ENCODE assay signal across 9 cellular contexts in genomic region chr2:144510206-144510991, GRCh38. TPM values are rescaled to one million over a fixed set of nuclear protein-coding genes. Genes with fewer than 3 reads are reported as not detected.
DNase-seq lines count a peak whose midpoint lies in the region; ATAC-seq, FAIRE-seq and TF ChIP-seq lines count a peak whose summit lies in the region.
"Had no signal": no experiment of that assay in that cellular context is flagged by ENCODE, and none has a peak within 500 bp of the region (broad histone marks: within the 10 kb centered on the region; RNA-seq: fewer than 3 reads in every experiment).

No MANE protein-coding gene starts in this region.

- peaks cover 6% of the 10 kb centered on the region for H3K36me3 ChIP-seq in OCI-LY3 (replicated peaks; ENCODE audit: low read depth, low read length)
- H3K36me3 ChIP-seq in endothelial cell of umbilical vein (ENCODE audit: control insufficient read depth in 2 of 2, extremely low read depth in 1 of 2, insufficient read depth in 2 of 2, low read length in 2 of 2) = no peaks in the 10 kb centered on the region

- peak; percentile 82 for ATAC-seq in activated CD4-positive, alpha-beta T cell treated with anti-CD3 and anti-CD28 coated beads for 36 hours
- peak; percentile 58 for ATAC-seq in HG02763 (IDR thresholded peaks at IDR 0.05; ENCODE audit: unreplicated experiment)
- ATAC-seq in naive thymus-derived CD8-positive, alpha-beta T cell = peak; percentile 64 to 71

- no peak for TF ChIP-seq POLR2A in endothelial cell of umbilical vein (IDR thresholded peaks at IDR 0.05; ENCODE audit: low read depth, low read length)

- DNase-seq in activated CD4-positive, alpha-beta T cell treated with anti-CD3 and anti-CD28 coated beads for 36 hours = peak; percentile 40
- no peak for DNase-seq in activated CD4-positive, alpha-beta T cell treated with anti-CD3 and anti-CD28 coated beads for 48 hours
- DNase-seq in endothelial cell of umbilical vein (ENCODE audit: low read depth, low spot score) (peak; percentile 20), NCI-H446 (lab: John Stamatoyannopoulos, UW) (no peak), NCI-H1694 (lab: John Stamatoyannopoulos, UW) (no peak)
- peak in 1 of 10 donors; percentile 49 for DNase-seq in naive thymus-derived CD8-positive, alpha-beta T cell

- no TSS peak for BruUV-seq in endothelial cell of umbilical vein (replicated peaks; lab: Mats Ljungman, UMichigan)

- H3K4me1 ChIP-seq in OCI-LY3 (ENCODE audit: low read length) (peaks cover 93% of the 10 kb centered on the region), endothelial cell of umbilical vein (ENCODE audit: control insufficient read depth, extremely low read depth, insufficient read depth, low read length) (peaks cover 46% of the 10 kb centered on the region)

- H3K4me3 ChIP-seq in OCI-LY3 (ENCODE audit: low read length) (peak overlapping the region; percentile 62), endothelial cell of umbilical vein (replicated peaks in 1 of 3; ENCODE audit: insufficient read depth in 1 of 3, low read depth in 1 of 3, low read length in 3 of 3) (no peak overlapping the region)

- H3K27me3 Mint-ChIP-seq in activated CD4-positive, alpha-beta T cell treated with anti-CD3 and anti-CD28 coated beads for 36 hours = peaks cover 56% of the 10 kb centered on the region
- H3K27me3 Mint-ChIP-seq in naive thymus-derived CD8-positive, alpha-beta T cell = peaks cover 14 to 42% (median 30%) of the 10 kb centered on the region in 5 donors

- H3K9me3 Mint-ChIP-seq in activated CD4-positive, alpha-beta T cell treated with anti-CD3 and anti-CD28 coated beads for 36 hours (ENCODE audit: low read depth) = no peaks in the 10 kb centered on the region
- H3K9me3 Mint-ChIP-seq in naive thymus-derived CD8-positive, alpha-beta T cell = no peaks in the 10 kb centered on the region

- peaks cover 49% of the 10 kb centered on the region for H3K27me3 ChIP-seq in OCI-LY3 (ENCODE audit: low read depth, low read length)
- no peaks in the 10 kb centered on the region for H3K27me3 ChIP-seq in endothelial cell of umbilical vein (ENCODE audit: control insufficient read depth in 2 of 2, insufficient read depth in 2 of 2, low read length in 2 of 2)

- H4K20me1 ChIP-seq in OCI-LY3 (ENCODE audit: insufficient read depth, low read length) (peaks cover 44% of the 10 kb centered on the region), endothelial cell of umbilical vein (replicated peaks; ENCODE audit: control insufficient read depth, extremely low read depth, insufficient read depth, low read length) (no peaks in the 10 kb centered on the region)

- no peaks in the 10 kb centered on the region for H3K36me3 Mint-ChIP-seq in activated CD4-positive, alpha-beta T cell treated with anti-CD3 and anti-CD28 coated beads for 36 hours (ENCODE audit: low read depth)
- H3K36me3 Mint-ChIP-seq in naive thymus-derived CD8-positive, alpha-beta T cell = no peaks in the 10 kb centered on the region

- peak overlapping the region; percentile 43 for H3K27ac Mint-ChIP-seq in activated CD4-positive, alpha-beta T cell treated with anti-CD3 and anti-CD28 coated beads for 36 hours
- peak overlapping the region in 5 of 10 donors; percentile 41 to 92 (median 89) for H3K27ac Mint-ChIP-seq in naive thymus-derived CD8-positive, alpha-beta T cell

- H2AFZ ChIP-seq in OCI-LY3 (ENCODE audit: low read depth, low read length) (no peak overlapping the region), endothelial cell of umbilical vein (ENCODE audit: low read depth, low read length) (no peak overlapping the region)

- H3K4me1 Mint-ChIP-seq in activated CD4-positive, alpha-beta T cell treated with anti-CD3 and anti-CD28 coated beads for 36 hours = peaks cover 21% of the 10 kb centered on the region
- H3K4me1 Mint-ChIP-seq in naive thymus-derived CD8-positive, alpha-beta T cell = peaks cover 0 to 93% (median 2%) of the 10 kb centered on the region in 4 donors

- H3K9me1 ChIP-seq in endothelial cell of umbilical vein (replicated peaks; ENCODE audit: control insufficient read depth, extremely low read depth, insufficient read depth, low read length) = no peaks in the 10 kb centered on the region

- no peak for FAIRE-seq in endothelial cell of umbilical vein (lab: Jason Lieb, UNC)
- FAIRE-seq: G401.6 had no signal

- H3K9me3 ChIP-seq in OCI-LY3 (ENCODE audit: insufficient read depth, low read length) (no peaks in the 10 kb centered on the region), endothelial cell of umbilical vein (replicated peaks; ENCODE audit: control insufficient read depth, insufficient read depth, low read length) (no peaks in the 10 kb centered on the region)

- TF ChIP-seq CTCF in OCI-LY3 (IDR thresholded peaks at IDR 0.05; ENCODE audit: low read depth, low read length) (no peak), endothelial cell of umbilical vein (IDR thresholded peaks at IDR 0.05; ENCODE audit: extremely low read depth in 1 of 2, insufficient read depth in 1 of 2, low read depth in 1 of 2, low read length in 2 of 2) (no peak)

- CTCF ChIA-PET in activated CD4-positive, alpha-beta T cell treated with anti-CD3 and anti-CD28 coated beads for 36 hours (lab: Charles Lee) = no interaction called here
- CTCF ChIA-PET in endothelial cell of umbilical vein (lab: Charles Lee) = interaction anchor here (1.3 kb wide), 1 partner anchor 61 kb away, joined by 4 read pairs; no protein-coding TSS in a partner anchor

- POLR2A ChIA-PET in activated CD4-positive, alpha-beta T cell treated with anti-CD3 and anti-CD28 coated beads for 36 hours (lab: Charles Lee) = interaction anchor here (0.6 kb wide), 1 partner anchor 1248 kb away, joined by 4 read pairs; no protein-coding TSS in a partner anchor
- POLR2A ChIA-PET in endothelial cell of umbilical vein (lab: Charles Lee) = no interaction called here
- POLR2A ChIA-PET in naive thymus-derived CD8-positive, alpha-beta T cell (lab: Charles Lee) = no interaction called here

- dilution Hi-C loops in endothelial cell of umbilical vein (cut with MboI; ENCODE audit: extremely low pct_ligation_motif_present, low sequenced_read_pairs) = loop anchor here (25.0 kb wide), 1 partner anchor 148 kb away; no protein-coding TSS in a partner anchor

- H3K79me2 ChIP-seq in OCI-LY3 (ENCODE audit: low read length) (peaks cover 57% of the 10 kb centered on the region), endothelial cell of umbilical vein (ENCODE audit: control insufficient read depth, insufficient read depth, low read length) (peaks cover 84% of the 10 kb centered on the region)

- no peak overlapping the region for H3K27ac ChIP-seq in OCI-LY3 (ENCODE audit: low read length)
- H3K27ac ChIP-seq in endothelial cell of umbilical vein (ENCODE audit: insufficient read depth, low read depth, low read length) = no peak overlapping the region

- H3K4me3 Mint-ChIP-seq in activated CD4-positive, alpha-beta T cell treated with anti-CD3 and anti-CD28 coated beads for 36 hours = peak overlapping the region; percentile 43
- H3K4me3 Mint-ChIP-seq in naive thymus-derived CD8-positive, alpha-beta T cell = peak overlapping the region in 8 of 10 donors; percentile 7 to 90 (median 46)

- H3K4me2 ChIP-seq in OCI-LY3 (ENCODE audit: low read length) (peak overlapping the region; percentile 79), endothelial cell of umbilical vein (ENCODE audit: insufficient read depth, low read length) (peak overlapping the region; percentile 17)

- intact Hi-C loops in activated CD4-positive, alpha-beta T cell treated with anti-CD3 and anti-CD28 coated beads for 36 hours (cut with DNase I, micrococcal nuclease) = loop anchor here in 1 of 2 experiments (10.0 kb wide), 1 partner anchor 1386 kb away; the partner anchor contains the start of gene ARHGAP15
- intact Hi-C loops in endothelial cell of umbilical vein (cut with micrococcal nuclease) = loop anchor here (10.0 kb wide), 4 partner anchors 416 to 1804 kb away; no protein-coding TSS in a partner anchor

- peak overlapping the region; percentile 9; the same call in 1 of the 2 replicates for H3K9ac ChIP-seq in OCI-LY3 (ENCODE audit: low read length)
- H3K9ac ChIP-seq in endothelial cell of umbilical vein (replicated peaks; ENCODE audit: extremely low read depth, insufficient read depth, low read length) = no peak overlapping the region

TF ChIP-seq in endothelial cell of umbilical vein, 7 proteins besides CTCF, POLR2A, EP300 and RAD21:
- TF ChIP-seq POLR2AphosphoS5 (IDR thresholded peaks at IDR 0.05; ENCODE audit: insufficient read depth, low read depth, low read length) = no peak
- no peak for TF ChIP-seq FOS (IDR thresholded peaks at IDR 0.05; ENCODE audit: borderline replicate concordance, insufficient read depth, low read length)
- TF ChIP-seq MYC (IDR thresholded peaks at IDR 0.05; ENCODE audit: low read depth, low read length) = no peak

RNA-seq across cellular contexts. Expression of gene ZEB2, which starts 9.5 kb away (rescaled TPM):
- total RNA-seq in activated CD4-positive, alpha-beta T cell treated with anti-CD3 and anti-CD28 coated beads for 36 hours = 1 to 10 TPM; 7.0 to 7.5 TPM
- 44.5 and 49.6 TPM in 2 replicates for total RNA-seq in endothelial cell of umbilical vein
- 14.3 and 17.9 TPM in 2 replicates for polyA plus RNA-seq in endothelial cell of umbilical vein
- polyA plus RNA-seq in endothelial cell of umbilical vein (2011; cell fraction: cytosol; rRNA removed) = 18.9 and 19.3 TPM in 2 replicates
- polyA plus RNA-seq in endothelial cell of umbilical vein (2011; cell fraction: nucleus; rRNA removed) = 55.3 and 66.1 TPM in 2 replicates
- 23.0 and 23.7 TPM in 2 replicates for polyA plus RNA-seq in endothelial cell of umbilical vein (2012)
- polyA minus RNA-seq in endothelial cell of umbilical vein = 88.6 and 114 TPM in 2 replicates
- 3.0 TPM for polyA minus RNA-seq in endothelial cell of umbilical vein (2011; cell fraction: cytosol; rRNA and poly(A)+ RNA removed)
- polyA minus RNA-seq in endothelial cell of umbilical vein (2011; cell fraction: nucleus; rRNA and poly(A)+ RNA removed) = 218 and 259 TPM in 2 replicates
- 1 to 10 TPM; 8.2 to 9.4 TPM for total RNA-seq in naive thymus-derived CD8-positive, alpha-beta T cell
- 10 to 100 TPM in 1 of 3 donors, under 1 TPM in 2; 0.08 to 18.8 (median 0.58) TPM for polyA plus RNA-seq in naive thymus-derived CD8-positive, alpha-beta T cell

Comparison
In these comparisons a context has a peak if more than half of its experiments do, and no peak if none do; other contexts are left out.
1. DNase-seq: peak in activated CD4-positive, alpha-beta T cell treated with anti-CD3 and anti-CD28 coated beads for 36 hours (single experiment) and endothelial cell of umbilical vein (single experiment); none in activated CD4-positive, alpha-beta T cell treated with anti-CD3 and anti-CD28 coated beads for 48 hours (single experiment), NCI-H446 (0 of 2) and NCI-H1694 (single experiment).
2. Peak in every context shown above with its lines, with median percentiles within 50 percentile points of each other: ATAC-seq.